In genomic region chr12:89019439-89020120, GRCh38 we compare ENCODE assay signal across 8 cellular contexts.
DNase-seq lines count a peak whose midpoint lies in the region; ATAC-seq and TF ChIP-seq lines count a peak whose summit lies in the region.

No MANE protein-coding gene starts in this region.

- peak; percentile 97 for ATAC-seq in GM21786 (IDR thresholded peaks at IDR 0.05; ENCODE audit: unreplicated experiment)
- peak; percentile 97 to 99 for ATAC-seq in naive thymus-derived CD8-positive, alpha-beta T cell
- ATAC-seq in stimulated activated memory B cell treated with anti-CD40 and anti-IgM and Interleukin-4, amounts not matched to agents 10 μg/mL and 1 μg/mL and 100 μg/mL, for 72 hours = peak; percentile 84

- intact Hi-C loops in esophagus squamous epithelium (cut with DNase I) = loop anchor here (10.0 kb wide), 1 partner anchor 445 kb away; no protein-coding TSS in a partner anchor

- no peaks in the 10 kb centered on the region for H3K9me3 Mint-ChIP-seq in naive thymus-derived CD8-positive, alpha-beta T cell
- H3K9me3 Mint-ChIP-seq in stimulated activated memory B cell treated with anti-CD40 and anti-IgM and Interleukin-4, amounts not matched to agents 10 μg/mL and 1 μg/mL and 100 μg/mL, for 72 hours = no peaks in the 10 kb centered on the region

- H2AFZ ChIP-seq in OCI-LY1 (ENCODE audit: low read length) = no peak overlapping the region

- TF ChIP-seq CTCF in OCI-LY1 (IDR thresholded peaks at IDR 0.05; ENCODE audit: low read length) = peak; percentile 73
- peak; percentile 67 to 88 (median 81) for TF ChIP-seq CTCF in esophagus squamous epithelium (IDR thresholded peaks at IDR 0.05)

- peaks cover 0 to 13% (median 7%) of the 10 kb centered on the region in 5 donors for H3K27me3 Mint-ChIP-seq in naive thymus-derived CD8-positive, alpha-beta T cell
- H3K27me3 Mint-ChIP-seq in stimulated activated memory B cell treated with anti-CD40 and anti-IgM and Interleukin-4, amounts not matched to agents 10 μg/mL and 1 μg/mL and 100 μg/mL, for 72 hours = no peaks in the 10 kb centered on the region

- POLR2A ChIA-PET in naive thymus-derived CD8-positive, alpha-beta T cell (lab: Charles Lee) = interaction anchor here (0.6 kb wide), 2 partner anchors 507 to 651 kb away, joined by 3 to 4 read pairs; no protein-coding TSS in a partner anchor

- H3K27ac Mint-ChIP-seq in naive thymus-derived CD8-positive, alpha-beta T cell = no peak overlapping the region
- H3K27ac Mint-ChIP-seq in stimulated activated memory B cell treated with anti-CD40 and anti-IgM and Interleukin-4, amounts not matched to agents 10 μg/mL and 1 μg/mL and 100 μg/mL, for 72 hours = no peak overlapping the region

- no peak for TF ChIP-seq POLR2A in esophagus squamous epithelium (IDR thresholded peaks at IDR 0.05)

- no peak overlapping the region for H3K27ac ChIP-seq in OCI-LY1 (ENCODE audit: low read depth, low read length, poor library complexity, severe bottlenecking)
- H3K27ac ChIP-seq in esophagus squamous epithelium = no peak overlapping the region

- H3K4me3 Mint-ChIP-seq in naive thymus-derived CD8-positive, alpha-beta T cell = no peak overlapping the region
- no peak overlapping the region for H3K4me3 Mint-ChIP-seq in stimulated activated memory B cell treated with anti-CD40 and anti-IgM and Interleukin-4, amounts not matched to agents 10 μg/mL and 1 μg/mL and 100 μg/mL, for 72 hours

- no peaks in the 10 kb centered on the region for H4K20me1 ChIP-seq in OCI-LY1 (ENCODE audit: insufficient read depth, low read length)

- DNase-seq in EH (ENCODE audit: low read depth) = peak; percentile 87
- peak; percentile 82 for DNase-seq in Jurkat, Clone E6-1 (ENCODE audit: low read depth, low spot score)
- peak; percentile 66 for DNase-seq in activated T-cell treated with anti-CD3 and anti-CD28 coated beads for 24 hours (ENCODE audit: low read depth)
- peak; percentile 17 for DNase-seq in esophagus squamous epithelium (lab: John Stamatoyannopoulos, UW)
- peak; percentile 27 to 79 (median 66) for DNase-seq in naive thymus-derived CD8-positive, alpha-beta T cell

- H3K9me3 ChIP-seq in OCI-LY1 (ENCODE audit: low read length) = no peaks in the 10 kb centered on the region
- H3K9me3 ChIP-seq in esophagus squamous epithelium = no peaks in the 10 kb centered on the region

- no peak overlapping the region for H3K4me3 ChIP-seq in Jurkat, Clone E6-1 (ENCODE audit: low read length)
- H3K4me3 ChIP-seq in OCI-LY1 (ENCODE audit: low read depth, low read length, poor library complexity, severe bottlenecking) (no peak overlapping the region), esophagus squamous epithelium (peak overlapping the region in 3 of 4 donors; percentile 18 to 55 (median 19))

- 0 out of 2 replicates have a peak overlapping the region, but pooled peaks have one; percentile 25 for H3K4me2 ChIP-seq in OCI-LY1 (ENCODE audit: low read length)

- no peaks in the 10 kb centered on the region for H3K79me2 ChIP-seq in OCI-LY1 (ENCODE audit: insufficient read depth, low read length)

- 2 to 5% methylated on average over 13 to 14 of the region's 14 CpGs for WGBS in esophagus squamous epithelium, 2 donors

- H3K4me1 Mint-ChIP-seq in naive thymus-derived CD8-positive, alpha-beta T cell = peaks cover 0 to 5% (median 2%) of the 10 kb centered on the region in 4 donors
- H3K4me1 Mint-ChIP-seq in stimulated activated memory B cell treated with anti-CD40 and anti-IgM and Interleukin-4, amounts not matched to agents 10 μg/mL and 1 μg/mL and 100 μg/mL, for 72 hours = no peaks in the 10 kb centered on the region

- H3K9ac ChIP-seq in OCI-LY1 (ENCODE audit: low read length) = no peak overlapping the region

- no peaks in the 10 kb centered on the region for H3K4me1 ChIP-seq in OCI-LY1 (ENCODE audit: insufficient read depth, low read length, severe bottlenecking)
- peaks cover 0 to 18% (median 2%) of the 10 kb centered on the region in 3 donors for H3K4me1 ChIP-seq in esophagus squamous epithelium

- H3K36me3 ChIP-seq in OCI-LY1 (ENCODE audit: insufficient read depth, low read length) (no peaks in the 10 kb centered on the region), esophagus squamous epithelium (no peaks in the 10 kb centered on the region)

- no peaks in the 10 kb centered on the region for H3K9me2 ChIP-seq in OCI-LY1 (ENCODE audit: low read depth, low read length)

- no peaks in the 10 kb centered on the region for H3F3A ChIP-seq in OCI-LY1 (ENCODE audit: insufficient read depth, low read length)

- no peaks in the 10 kb centered on the region for H3K27me3 ChIP-seq in OCI-LY1 (ENCODE audit: insufficient read depth, low read length)
- H3K27me3 ChIP-seq in esophagus squamous epithelium = no peaks in the 10 kb centered on the region

- no peaks in the 10 kb centered on the region for H3K36me3 Mint-ChIP-seq in naive thymus-derived CD8-positive, alpha-beta T cell
- no peaks in the 10 kb centered on the region for H3K36me3 Mint-ChIP-seq in stimulated activated memory B cell treated with anti-CD40 and anti-IgM and Interleukin-4, amounts not matched to agents 10 μg/mL and 1 μg/mL and 100 μg/mL, for 72 hours

Comparison
In these comparisons a context has a peak if more than half of its experiments do, and no peak if none do; other contexts are left out.
1. DNase-seq: peak in every context shown above with its lines; median percentile 87 in EH; 82 in Jurkat, Clone E6-1; 66 in activated T-cell treated with anti-CD3 and anti-CD28 coated beads for 24 hours; 66 in naive thymus-derived CD8-positive, alpha-beta T cell; 17 in esophagus squamous epithelium.
2. H3K4me3 ChIP-seq: peak in esophagus squamous epithelium (3 of 4); none in Jurkat, Clone E6-1 (single experiment) and OCI-LY1 (single experiment).
3. Peak in every context shown above with its lines, with median percentiles within 50 percentile points of each other: ATAC-seq.